Comparison of ENCODE assay signal across 34 cellular contexts in genomic region chr1:82494117-82494516, GRCh38.
"Had no signal": no experiment of that assay in that cellular context is flagged by ENCODE, and none has a peak within 500 bp of the region (broad histone marks: within the 10 kb centered on the region; RNA-seq: fewer than 3 reads in every experiment).

No MANE protein-coding gene starts in this region.

- H3K27me3 ChIP-seq: MG63 had no signal

- H3K9me3 ChIP-seq: MG63 had no signal

- H3K4me3 ChIP-seq: MG63 had no signal

- H3K36me3 ChIP-seq: MG63 had no signal

- DNase-seq: Karpas-422, Kasumi-1, MG63, MM.1S, MV-4-11, NCI-H1048, NCI-H1092, NCI-H1092 treated with DMSO at 0.1 percent for 48 hours, NCI-H1105, NCI-H1105 treated with DMSO at 0.1 percent for 48 hours, NCI-H1417, NCI-H1417 treated with DMSO at 0.1 percent for 48 hours, NCI-H1436, NCI-H1436 treated with DMSO at 0.1 percent for 48 hours, NCI-H146, NCI-H1694, NCI-H1694 treated with DMSO at 0.1 percent for 48 hours, NCI-H187, NCI-H187 treated with DMSO at 0.1 percent for 48 hours, NCI-H1930, NCI-H2029, NCI-H2029 treated with DMSO at 0.1 percent for 48 hours, NCI-H2081, NCI-H2081 treated with DMSO at 0.1 percent for 48 hours, NCI-H2107, NCI-H2171, NCI-H2171 treated with DMSO at 0.1 percent for 48 hours, NCI-H2227 treated with DMSO at 0.1 percent for 48 hours, NCI-H226, NCI-H345, NCI-H446, NCI-H446 treated with DMSO at 0.1 percent for 48 hours, NCI-H510A, NCI-H510A treated with DMSO at 0.1 percent for 48 hours had no signal
